25 cellular contexts compared by ENCODE assay signal in the genomic region with DNA sequence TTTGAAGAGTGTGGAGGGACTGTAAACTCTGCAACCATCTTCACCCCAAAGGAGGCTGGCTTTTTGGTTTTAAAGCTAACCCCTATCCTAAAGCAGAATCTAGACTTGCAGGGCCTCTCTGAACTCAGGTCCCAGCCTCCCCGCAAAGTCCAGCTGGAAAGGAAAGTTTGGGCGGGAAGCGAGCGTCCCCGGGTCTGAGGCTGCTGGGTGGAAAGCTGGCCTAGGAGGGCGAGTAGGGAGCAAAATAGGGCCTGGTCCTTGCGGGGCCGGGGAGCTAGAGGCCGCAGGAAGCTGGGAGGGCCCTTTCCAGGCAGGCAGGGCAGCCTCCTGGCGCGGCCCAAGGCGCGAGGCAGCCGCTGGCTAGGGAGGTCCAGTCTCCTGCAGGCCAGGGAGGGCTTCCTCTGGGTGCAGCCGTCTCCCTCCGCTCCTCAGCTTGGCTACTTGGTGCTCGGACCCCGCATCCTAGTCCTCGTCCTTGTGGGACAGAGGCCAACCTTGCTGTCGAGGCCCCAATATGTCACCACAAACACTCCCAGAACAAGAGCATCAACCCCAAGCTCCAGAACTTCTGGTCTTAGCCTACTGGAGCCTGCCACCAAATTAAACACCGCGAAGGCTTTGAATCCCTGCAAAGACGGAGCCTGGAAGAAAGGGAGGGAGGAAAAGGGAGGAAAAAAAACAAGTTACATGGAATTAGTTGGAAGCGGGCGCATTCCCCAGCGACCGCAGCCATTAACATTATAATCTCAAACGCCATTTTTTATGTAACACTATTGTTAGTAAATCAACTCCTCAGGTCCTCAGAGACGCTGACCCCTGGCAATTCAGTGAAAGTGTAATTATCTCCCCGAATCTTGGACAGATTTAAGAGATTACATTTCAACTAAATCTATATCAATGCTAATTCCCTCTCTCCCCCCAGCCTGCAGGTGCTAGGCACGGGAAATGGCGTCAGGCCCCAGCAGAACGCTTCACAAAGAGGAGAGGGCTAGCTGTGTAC. TPM values are rescaled to one million over a fixed set of nuclear protein-coding genes. Genes with fewer than 3 reads are reported as not detected.
A peak's percentile ranks its signal among the peaks of the same experiment; 100 is the strongest.
DNase-seq lines count a peak whose midpoint lies in the region; ATAC-seq, FAIRE-seq and TF ChIP-seq lines count a peak whose summit lies in the region.
"Had no signal": no experiment of that assay in that cellular context is flagged by ENCODE, and none has a peak within 500 bp of the region (broad histone marks: within the 10 kb centered on the region; RNA-seq: fewer than 3 reads in every experiment).

No MANE protein-coding gene starts in this region.

- H3K27me3 Mint-ChIP-seq in neural crest cell (ENCODE audit: low read depth) (peaks cover 98% of the 10 kb centered on the region), endothelial cell (ENCODE audit: unreplicated experiment) (peaks cover 40% of the 10 kb centered on the region)

- H2BK120ac ChIP-seq in H1 (replicated peaks; ENCODE audit: low read depth, low read length) = peak overlapping the region; percentile 19

- H2AK5ac ChIP-seq in H1 (ENCODE audit: low read depth, low read length) = 0 out of 2 replicates have a peak overlapping the region, but pooled peaks have one; percentile 18

- peaks cover 16% of the 10 kb centered on the region; the same call in 1 of the 2 replicates for H3K23me2 ChIP-seq in H1 (ENCODE audit: low read depth, low read length)

- H2AFZ ChIP-seq in H1 (ENCODE audit: low read length) = 0 out of 2 replicates have a peak overlapping the region, but pooled peaks have one; percentile 23

- H3K27ac Mint-ChIP-seq in neural crest cell (ENCODE audit: unreplicated experiment) (no peak overlapping the region), endothelial cell (ENCODE audit: unreplicated experiment) (no peak overlapping the region)
- H3K27ac Mint-ChIP-seq: stimulated activated memory B cell treated with anti-CD40 and anti-IgM and Interleukin-4, amounts not matched to agents 10 μg/mL and 1 μg/mL and 100 μg/mL, for 72 hours had no signal

- H3K79me1 ChIP-seq in H1 (ENCODE audit: low read depth, low read length) = no peaks in the 10 kb centered on the region

- WGBS in H1 (ENCODE audit: extremely low coverage in 1 of 2, insufficient coverage in 1 of 2, insufficient read length in 1 of 2, insufficient replicate concordance in 2 of 2, low coverage in 1 of 2, low lambda C conversion rate in 2 of 2, missing lambda C conversion rate in 1 of 2), 2 experiments = 5% methylated on average over 33 of the region's 33 CpGs; no CpG with 5 or more reads in 1 of the 2 experiments

- H2BK20ac ChIP-seq in H1 (ENCODE audit: low read length) = peak overlapping the region; percentile 98

- no peak for TF ChIP-seq CTCF in H1 (IDR thresholded peaks at IDR 0.05; ENCODE audit: control extremely low read depth in 1 of 3, insufficient read depth in 1 of 3, low read depth in 1 of 3, low read length in 3 of 3)
- TF ChIP-seq CTCF in neural crest cell (conservative IDR thresholded peaks at IDR 0.05) = no peak
- no peak for TF ChIP-seq CTCF in endothelial cell (IDR thresholded peaks at IDR 0.05; ENCODE audit: unreplicated experiment)

- peaks cover 100% of the 10 kb centered on the region for H3K27me3 ChIP-seq in HUES6 (ENCODE audit: control insufficient read depth, insufficient read depth, low read length)
- peaks cover 59 to 98% (median 89%) of the 10 kb centered on the region in 4 experiments for H3K27me3 ChIP-seq in H1 (replicated peaks in 1 of 4; ENCODE audit: control insufficient read depth in 3 of 4, extremely low read depth in 1 of 4, insufficient read depth in 3 of 4, low read length in 3 of 4)
- H3K27me3 ChIP-seq: SJSA1 had no signal

- H3K18ac ChIP-seq in H1 (ENCODE audit: extremely low read depth, low read length) = peak overlapping the region; percentile 94

- H4K20me1 ChIP-seq in H1 (replicated peaks in 1 of 2; ENCODE audit: control insufficient read depth in 1 of 2, insufficient read depth in 2 of 2, low read length in 2 of 2) = peaks cover 2 to 6% of the 10 kb centered on the region in 2 experiments

- H2BK12ac ChIP-seq in H1 (ENCODE audit: low read depth, low read length) = peak overlapping the region; percentile 83

- H3K9me3 Mint-ChIP-seq in neural crest cell (no peaks in the 10 kb centered on the region), endothelial cell (ENCODE audit: unreplicated experiment) (no peaks in the 10 kb centered on the region)
- H3K9me3 Mint-ChIP-seq: stimulated activated memory B cell treated with anti-CD40 and anti-IgM and Interleukin-4, amounts not matched to agents 10 μg/mL and 1 μg/mL and 100 μg/mL, for 72 hours had no signal

- no peak overlapping the region for H3K27ac ChIP-seq in HUES6 (ENCODE audit: low read depth, low read length)
- H3K27ac ChIP-seq in H1 (ENCODE audit: low read depth, low read length) = no peak overlapping the region; the same call in 1 of the 2 replicates
- H3K27ac ChIP-seq: C4-2B, left lung, pancreas, SJSA1, testis had no signal

- FAIRE-seq in GM12891 (lab: Jason Lieb, UNC) (no peak), H1 (lab: Jason Lieb, UNC) (no peak)
- FAIRE-seq: astrocyte, pancreas, urothelium cell line had no signal

- ATAC-seq in stimulated activated naive CD8-positive, alpha-beta T cell treated with anti-CD3 and anti-CD28 coated beads, Interleukin-15, Interleukin-2, amounts not matched to agents 100 U/mL and 50 U/mL, for 24 hours = no peak
- ATAC-seq: left lung; naive thymus-derived CD8-positive, alpha-beta T cell; pancreas; right cardiac atrium; stimulated activated memory B cell treated with anti-CD40 and anti-IgM and Interleukin-4, amounts not matched to agents 10 μg/mL and 1 μg/mL and 100 μg/mL, for 72 hours had no signal

- no peak overlapping the region for H3K14ac ChIP-seq in H1 (ENCODE audit: insufficient read length)

- peak overlapping the region; percentile 18 for H4K5ac ChIP-seq in H1 (ENCODE audit: insufficient read length, low read depth, low read length)

- no peak overlapping the region for H3K23ac ChIP-seq in H1 (ENCODE audit: insufficient read length)

- peak overlapping the region; percentile 65 to 68 for H3K4me2 ChIP-seq in H1 (ENCODE audit: insufficient read depth in 1 of 2, low read depth in 2 of 2, low read length in 2 of 2)

- TF ChIP-seq EP300 in H1 (IDR thresholded peaks at IDR 0.05; ENCODE audit: borderline replicate concordance in 1 of 2, low read depth in 2 of 2, low read length in 2 of 2) = no peak

- no peak overlapping the region for H3K4ac ChIP-seq in H1 (replicated peaks; ENCODE audit: insufficient read length, low read depth, low read length)

- POLR2A ChIA-PET in H1 (lab: Charles Lee; ENCODE audit: partially characterized antibody) = interaction anchor here (0.7 to 4.1 kb wide), 5 partner anchors 10 to 53 kb away, joined by 4 to 18 read pairs (median 9); a partner anchor contains a TSS

- H3K9me3 ChIP-seq in HUES6 (ENCODE audit: control insufficient read depth, insufficient read depth, low read depth, low read length) (no peaks in the 10 kb centered on the region), H1 (ENCODE audit: insufficient read depth in 2 of 2, low read depth in 1 of 2, low read length in 1 of 2) (no peaks in the 10 kb centered on the region)
- H3K9me3 ChIP-seq: left lung, pancreas, SJSA1, testis had no signal

- H4K91ac ChIP-seq in H1 (replicated peaks; ENCODE audit: insufficient read length, low read length) = peak overlapping the region; percentile 77

- H3K56ac ChIP-seq in H1 (replicated peaks; ENCODE audit: insufficient read length, low read depth, low read length) = no peak overlapping the region

- peaks cover 18% of the 10 kb centered on the region for H3K4me1 Mint-ChIP-seq in neural crest cell
- H3K4me1 Mint-ChIP-seq in endothelial cell (ENCODE audit: unreplicated experiment) = peaks cover 9% of the 10 kb centered on the region

- CTCF ChIA-PET in H1 (lab: Charles Lee; ENCODE audit: partially characterized antibody) = interaction anchor here (0.8 to 11.4 kb wide), 14 partner anchors 11 to 352 kb away, joined by 3 to 88 read pairs (median 4); no protein-coding TSS in a partner anchor

- peak overlapping the region; percentile 38 for H3K4me3 Mint-ChIP-seq in neural crest cell
- H3K4me3 Mint-ChIP-seq in endothelial cell (ENCODE audit: unreplicated experiment) = no peak overlapping the region
- H3K4me3 Mint-ChIP-seq: activated naive CD4-positive, alpha-beta T cell treated with anti-CD3 and anti-CD28 coated beads, Interleukin-2, amount 50 U/mL, for 24 hours; stimulated activated memory B cell treated with anti-CD40 and anti-IgM and Interleukin-4, amounts not matched to agents 10 μg/mL and 1 μg/mL and 100 μg/mL, for 72 hours; T-helper 1 cell treated with Interleukin-12 subunit alpha and Interleukin-12 subunit beta and Interleukin-4 antibody, amounts not matched to agents 30 μg/mL and 1 μg/mL, for 36 hours had no signal

- H3K36me3 Mint-ChIP-seq in neural crest cell (ENCODE audit: low read depth) (no peaks in the 10 kb centered on the region), endothelial cell (ENCODE audit: low read depth, unreplicated experiment) (peaks cover 3% of the 10 kb centered on the region)
- H3K36me3 Mint-ChIP-seq: stimulated activated memory B cell treated with anti-CD40 and anti-IgM and Interleukin-4, amounts not matched to agents 10 μg/mL and 1 μg/mL and 100 μg/mL, for 72 hours had no signal

- H4K8ac ChIP-seq in H1 (ENCODE audit: extremely low read depth, insufficient read depth, low read length) = no peak overlapping the region

- no peak for TF ChIP-seq POLR2A in GM12891 (IDR thresholded peaks at IDR 0.05; ENCODE audit: low read depth, low read length)
- TF ChIP-seq POLR2A in H1 (IDR thresholded peaks at IDR 0.05; ENCODE audit: control extremely low read depth in 1 of 2, low read depth in 2 of 2, low read length in 2 of 2) = no peak

- peak overlapping the region; percentile 93; the same call in 1 of the 2 replicates for H2BK15ac ChIP-seq in H1 (ENCODE audit: low read length)

- H3K4me3 ChIP-seq in HUES6 (ENCODE audit: low read depth, low read length) (peak overlapping the region; percentile 55), H1 (ENCODE audit: extremely low read depth in 1 of 4, insufficient read depth in 2 of 4, low read depth in 3 of 4, low read length in 4 of 4) (peak overlapping the region in 3 of 4 experiments; percentile 2 to 58 (median 26); a peak in 4 of 8 replicates)
- H3K4me3 ChIP-seq: left lung, pancreas, SJSA1, testis had no signal

- TF ChIP-seq RAD21 in H1 (IDR thresholded peaks at IDR 0.05 in 1 of 2, conservative IDR thresholded peaks at IDR 0.05 in 1 of 2; ENCODE audit: low read depth in 2 of 2, low read length in 2 of 2) = no peak

- peak overlapping the region; percentile 47 for H3K9ac ChIP-seq in HUES6 (ENCODE audit: low read length)
- H3K9ac ChIP-seq in H1 (replicated peaks in 1 of 4; ENCODE audit: extremely low read depth in 1 of 4, low read depth in 3 of 4, low read length in 3 of 4) = no peak overlapping the region

- H3K4me1 ChIP-seq in HUES6 (ENCODE audit: control insufficient read depth, insufficient read depth, low read length) (peaks cover 61% of the 10 kb centered on the region), H1 (replicated peaks in 1 of 4; ENCODE audit: control insufficient read depth in 3 of 4, insufficient read depth in 4 of 4, low read length in 3 of 4) (peaks cover 24 to 61% (median 43%) of the 10 kb centered on the region in 4 experiments)
- H3K4me1 ChIP-seq: pancreas, testis had no signal

- H3K36me3 ChIP-seq in HUES6 (ENCODE audit: control insufficient read depth, insufficient read depth, low read length) (no peaks in the 10 kb centered on the region), H1 (ENCODE audit: control insufficient read depth in 2 of 4, insufficient read depth in 4 of 4, low read length in 3 of 4) (no peaks in the 10 kb centered on the region; a peak in 1 of 8 replicates)
- H3K36me3 ChIP-seq: left lung, pancreas, SJSA1 had no signal

- H3K79me2 ChIP-seq in H1 (ENCODE audit: control insufficient read depth in 1 of 2, insufficient read depth in 2 of 2, low read length in 2 of 2) = no peaks in the 10 kb centered on the region

- H2BK5ac ChIP-seq in H1 (ENCODE audit: low read depth, low read length) = peak overlapping the region; percentile 90; the same call in 1 of the 2 replicates

- peak; percentile 6 for DNase-seq in GM12891 (ENCODE audit: insufficient read length, low spot score)
- DNase-seq in H1 (ENCODE audit: low read depth in 1 of 2, low spot score in 2 of 2) = peak in 1 of 2 experiments; percentile 76
- DNase-seq in neural crest cell (ENCODE audit: low read depth, low spot score) = peak; percentile 3
- no peak for DNase-seq in hypothalamus (lab: John Stamatoyannopoulos, UW)
- no peak for DNase-seq in stimulated activated naive CD8-positive, alpha-beta T cell treated with anti-CD3 and anti-CD28 coated beads, Interleukin-15, Interleukin-2, amounts not matched to agents 100 U/mL and 50 U/mL, for 24 hours
- DNase-seq in endothelial cell (ENCODE audit: low spot score) = no peak
- DNase-seq: activated CD4-positive, alpha-beta T cell treated with anti-CD3 and anti-CD28 coated beads for 48 hours; naive thymus-derived CD8-positive, alpha-beta T cell; NCI-H187 treated with DMSO at 0.1 percent for 48 hours; NCI-H526 treated with DMSO at 0.1 percent for 48 hours; right cardiac atrium; stimulated activated CD4-positive, alpha-beta T cell treated with anti-CD3 and anti-CD28 coated beads, Interleukin-4, amount 100 ng/mL, for 1 hour; testis had no signal

RNA-seq across cellular contexts. Expression of a gene that starts 12.6 kb away (rescaled TPM):
- not detected for polyA plus RNA-seq in GM12891 (2012; ENCODE audit: low read depth, missing spikeins)
- 0.21 and 0.30 TPM in 2 replicates for total RNA-seq in H1 (2021; fragmentation: NEBNext Ultra II Directional; extraction: Animal tissue kit (Norgen Biotek cat#: 25700))
- polyA plus RNA-seq in H1 (2011; rRNA removed) = 0.65 and 1.1 TPM in 2 replicates
- polyA plus RNA-seq in H1 (2011; cell fraction: cytosol; rRNA removed) = 0.53 TPM
- polyA plus RNA-seq in H1 (2011; cell fraction: nucleus; rRNA removed) = 1.0 TPM
- polyA plus RNA-seq in H1 (2012, experiment 1 of 2) = 0.41 to 1.1 TPM (median 0.57 TPM) in 4 replicates
- 0.16 TPM for polyA plus RNA-seq in H1 (2012, experiment 2 of 2)
- polyA plus RNA-seq in H1 (2013, experiment 1 of 2) = 0.16 TPM
- 0.22 TPM for polyA plus RNA-seq in H1 (2013, experiment 2 of 2)
- polyA minus RNA-seq in H1 (2011; rRNA and poly(A)+ RNA removed) = 0.76 and 0.82 TPM in 2 replicates
- polyA minus RNA-seq in H1 (2011; cell fraction: cytosol; rRNA and poly(A)+ RNA removed) = 0.88 TPM
- 2.6 TPM for polyA minus RNA-seq in H1 (2011; cell fraction: nucleus; rRNA and poly(A)+ RNA removed)
- total RNA-seq in neural crest cell (83.7 and 86.7 TPM in 2 replicates), endothelial cell (ENCODE audit: unreplicated experiment) (2.7 TPM)
- total RNA-seq: dermis microvascular lymphatic vessel endothelial cell; left lung; naive thymus-derived CD8-positive, alpha-beta T cell; right cardiac atrium had no signal
- polyA plus RNA-seq: AG04450 had no signal

Comparison
In these comparisons a context has a peak if more than half of its experiments do, and no peak if none do; other contexts are left out.
1. DNase-seq: peak in GM12891 (single experiment) and neural crest cell (single experiment); none in hypothalamus (0 of 51), stimulated activated naive CD8-positive, alpha-beta T cell treated with anti-CD3 and anti-CD28 coated beads, Interleukin-15, Interleukin-2, amounts not matched to agents 100 U/mL and 50 U/mL, for 24 hours (single experiment) and endothelial cell (single experiment).
2. RNA of a gene that starts 12.6 kb away (total RNA-seq): 83.7 to 86.7 TPM in neural crest cell; 2.7 TPM in endothelial cell (single experiment) and 0.21 to 0.30 TPM in H1; every median in the first group is over 10 times any median in the second.